In genomic region chr17:77450742-77451270, GRCh38 we compare ENCODE assay signal across 7 cellular contexts.
DNase-seq lines count a peak whose midpoint lies in the region; ATAC-seq lines count a peak whose summit lies in the region.

No MANE protein-coding gene starts in this region.

- peak; percentile 40 for DNase-seq in HT-29 (ENCODE audit: low spot score)
- DNase-seq in activated T-helper 2 cell treated with anti-CD3 and anti-CD28 coated beads, Interferon-gamma antibody, Interleukin-2, Interleukin-4, amounts not matched to agents 10 μg/mL and 5 μg/mL and 100 μg/mL, durations not matched to agents 14 hours and 24 hours and 36 hours (ENCODE audit: low spot score) = no peak
- peak; percentile 27 for DNase-seq in stimulated activated naive CD8-positive, alpha-beta T cell treated with anti-CD3 and anti-CD28 coated beads, Interleukin-15, Interleukin-2, amounts not matched to agents 100 U/mL and 50 U/mL, for 24 hours
- DNase-seq in NCI-H2081 treated with DMSO at 0.1 percent for 48 hours (lab: John Stamatoyannopoulos, UW) = no peak
- DNase-seq in NCI-H446 treated with DMSO at 0.1 percent for 48 hours (lab: John Stamatoyannopoulos, UW) = no peak

- H3K4me3 ChIP-seq in iPS-18c (ENCODE audit: insufficient read depth, low read depth, low read length) = peak overlapping the region; percentile 57

- peaks cover 56% of the 10 kb centered on the region for H3K4me1 Mint-ChIP-seq in activated T-helper 2 cell treated with anti-CD3 and anti-CD28 coated beads, Interferon-gamma antibody, Interleukin-2, Interleukin-4, amounts not matched to agents 10 μg/mL and 5 μg/mL and 100 μg/mL, durations not matched to agents 14 hours and 24 hours and 36 hours (ENCODE audit: low read depth)

- H3K27me3 Mint-ChIP-seq in activated T-helper 2 cell treated with anti-CD3 and anti-CD28 coated beads, Interferon-gamma antibody, Interleukin-2, Interleukin-4, amounts not matched to agents 10 μg/mL and 5 μg/mL and 100 μg/mL, durations not matched to agents 14 hours and 24 hours and 36 hours (ENCODE audit: low read depth) = no peaks in the 10 kb centered on the region

- peak overlapping the region; percentile 99 for H3K4me3 Mint-ChIP-seq in activated T-helper 2 cell treated with anti-CD3 and anti-CD28 coated beads, Interferon-gamma antibody, Interleukin-2, Interleukin-4, amounts not matched to agents 10 μg/mL and 5 μg/mL and 100 μg/mL, durations not matched to agents 14 hours and 24 hours and 36 hours (ENCODE audit: low read depth)

- H3K36me3 Mint-ChIP-seq in activated T-helper 2 cell treated with anti-CD3 and anti-CD28 coated beads, Interferon-gamma antibody, Interleukin-2, Interleukin-4, amounts not matched to agents 10 μg/mL and 5 μg/mL and 100 μg/mL, durations not matched to agents 14 hours and 24 hours and 36 hours (ENCODE audit: low read depth) = peaks cover 59% of the 10 kb centered on the region

- intact Hi-C loops in activated T-helper 2 cell treated with anti-CD3 and anti-CD28 coated beads, Interferon-gamma antibody, Interleukin-2, Interleukin-4, amounts not matched to agents 10 μg/mL and 5 μg/mL and 100 μg/mL, durations not matched to agents 14 hours and 24 hours and 36 hours (cut with micrococcal nuclease) = loop anchor here (2.0 to 10.0 kb wide), 3 partner anchors 46 to 716 kb away; partner anchors contain the start of genes MFSD11, SRSF2 and TMC6

- peaks cover 3% of the 10 kb centered on the region for H3K9me3 ChIP-seq in iPS-18c (ENCODE audit: control insufficient read depth, insufficient read depth, low read length)

- H3K27ac Mint-ChIP-seq in activated T-helper 2 cell treated with anti-CD3 and anti-CD28 coated beads, Interferon-gamma antibody, Interleukin-2, Interleukin-4, amounts not matched to agents 10 μg/mL and 5 μg/mL and 100 μg/mL, durations not matched to agents 14 hours and 24 hours and 36 hours = peak overlapping the region; percentile 93

- no peak for ATAC-seq in stimulated activated naive CD8-positive, alpha-beta T cell treated with anti-CD3 and anti-CD28 coated beads, Interleukin-15, Interleukin-2, amounts not matched to agents 100 U/mL and 50 U/mL, for 24 hours
- ATAC-seq in GM21447 (IDR thresholded peaks at IDR 0.05; ENCODE audit: unreplicated experiment) = no peak

- H3K9me3 Mint-ChIP-seq in activated T-helper 2 cell treated with anti-CD3 and anti-CD28 coated beads, Interferon-gamma antibody, Interleukin-2, Interleukin-4, amounts not matched to agents 10 μg/mL and 5 μg/mL and 100 μg/mL, durations not matched to agents 14 hours and 24 hours and 36 hours = no peaks in the 10 kb centered on the region

Comparison
In these comparisons a context has a peak if more than half of its experiments do, and no peak if none do; other contexts are left out.
1. DNase-seq: peak in HT-29 (single experiment) and stimulated activated naive CD8-positive, alpha-beta T cell treated with anti-CD3 and anti-CD28 coated beads, Interleukin-15, Interleukin-2, amounts not matched to agents 100 U/mL and 50 U/mL, for 24 hours (single experiment); none in activated T-helper 2 cell treated with anti-CD3 and anti-CD28 coated beads, Interferon-gamma antibody, Interleukin-2, Interleukin-4, amounts not matched to agents 10 μg/mL and 5 μg/mL and 100 μg/mL, durations not matched to agents 14 hours and 24 hours and 36 hours (single experiment), NCI-H2081 treated with DMSO at 0.1 percent for 48 hours (single experiment) and NCI-H446 treated with DMSO at 0.1 percent for 48 hours (single experiment).